In genomic region chr20:63896136-63896890, GRCh38 we compare ENCODE assay signal across 7 cellular contexts.
DNase-seq lines count a peak whose midpoint lies in the region; ATAC-seq and TF ChIP-seq lines count a peak whose summit lies in the region.

No MANE protein-coding gene starts in this region.

- TF ChIP-seq CTCF in GM12875 (IDR thresholded peaks at IDR 0.05; ENCODE audit: borderline replicate concordance, insufficient read depth, low read depth, low read length): no peak
- TF ChIP-seq CTCF in KMS-11 (conservative IDR thresholded peaks at IDR 0.05; ENCODE audit: low read depth, low read length): no peak

- H3K36me3 Mint-ChIP-seq in central memory CD8-positive, alpha-beta T cell (ENCODE audit: insufficient read depth): peaks cover 24% of the 10 kb centered on the region

- peaks cover 55% of the 10 kb centered on the region for H3K79me2 ChIP-seq in KMS-11 (ENCODE audit: insufficient read depth, low read depth)

- H3K27ac ChIP-seq in KMS-11: peak overlapping the region; percentile 34; the same call in 1 of the 2 replicates
- H3K27ac ChIP-seq in layer of hippocampus (ENCODE audit: low read depth, low read length): peak overlapping the region; percentile 62

- no peaks in the 10 kb centered on the region for H3K36me3 ChIP-seq in KMS-11 (ENCODE audit: insufficient read depth)

- DNase-seq in SKM-1 treated with dmso at 0.1 percent for 144 hours (lab: John Stamatoyannopoulos, UW; ENCODE audit: unreplicated experiment): peak; percentile 74
- DNase-seq in central memory CD8-positive, alpha-beta T cell (ENCODE audit: low spot score in 2 of 2): no peak
- peak; percentile 39 for DNase-seq in stimulated activated CD8-positive, alpha-beta memory T cell treated with anti-CD3 and anti-CD28 coated beads, Interleukin-4, amount 100 ng/mL, for 48 hours

- peak; percentile 20 for ATAC-seq in central memory CD8-positive, alpha-beta T cell (replicated peaks; ENCODE audit: extremely low read depth, poor library complexity, severe bottlenecking)
- no peak for ATAC-seq in HG02678 (IDR thresholded peaks at IDR 0.05; ENCODE audit: unreplicated experiment)

- peak overlapping the region; percentile 56; the same call in 1 of the 2 replicates for H3K9ac ChIP-seq in KMS-11

- no peaks in the 10 kb centered on the region for H3K27me3 ChIP-seq in KMS-11 (ENCODE audit: insufficient read depth, low read depth)
- no peaks in the 10 kb centered on the region for H3K27me3 ChIP-seq in layer of hippocampus (ENCODE audit: control insufficient read depth, insufficient read depth, low read length)

- peak overlapping the region; percentile 90 for H3K4me3 Mint-ChIP-seq in central memory CD8-positive, alpha-beta T cell

- H4K20me1 ChIP-seq in KMS-11 (ENCODE audit: insufficient read depth): peaks cover 34% of the 10 kb centered on the region

- H3K4me1 ChIP-seq in KMS-11 (ENCODE audit: low read depth, poor library complexity, severe bottlenecking): peaks cover 14% of the 10 kb centered on the region

- peaks cover 40% of the 10 kb centered on the region for H3K4me1 Mint-ChIP-seq in central memory CD8-positive, alpha-beta T cell

- H2AFZ ChIP-seq in KMS-11 (ENCODE audit: low read depth): no peak overlapping the region

- H3K4me3 ChIP-seq in GM12875 (ENCODE audit: low read depth, low read length) (peak overlapping the region; percentile 31), KMS-11 (IDR thresholded peaks at IDR 0.05; ENCODE audit: insufficient read depth, low read depth, low read length) (no peak overlapping the region)

- H3K27ac Mint-ChIP-seq in central memory CD8-positive, alpha-beta T cell (ENCODE audit: low read depth): peak overlapping the region; percentile 93

- H3K27me3 Mint-ChIP-seq in central memory CD8-positive, alpha-beta T cell: no peaks in the 10 kb centered on the region

- peak overlapping the region; percentile 93 for H3K4me2 ChIP-seq in KMS-11

- no peaks in the 10 kb centered on the region for H3K9me3 Mint-ChIP-seq in central memory CD8-positive, alpha-beta T cell

Comparison
In these comparisons a context has a peak if more than half of its experiments do, and no peak if none do; other contexts are left out.
1. DNase-seq: peak in SKM-1 treated with dmso at 0.1 percent for 144 hours (single experiment) and stimulated activated CD8-positive, alpha-beta memory T cell treated with anti-CD3 and anti-CD28 coated beads, Interleukin-4, amount 100 ng/mL, for 48 hours (single experiment); none in central memory CD8-positive, alpha-beta T cell (0 of 2).